ENCODE assay signal across 1 cellular context in the genomic region with DNA sequence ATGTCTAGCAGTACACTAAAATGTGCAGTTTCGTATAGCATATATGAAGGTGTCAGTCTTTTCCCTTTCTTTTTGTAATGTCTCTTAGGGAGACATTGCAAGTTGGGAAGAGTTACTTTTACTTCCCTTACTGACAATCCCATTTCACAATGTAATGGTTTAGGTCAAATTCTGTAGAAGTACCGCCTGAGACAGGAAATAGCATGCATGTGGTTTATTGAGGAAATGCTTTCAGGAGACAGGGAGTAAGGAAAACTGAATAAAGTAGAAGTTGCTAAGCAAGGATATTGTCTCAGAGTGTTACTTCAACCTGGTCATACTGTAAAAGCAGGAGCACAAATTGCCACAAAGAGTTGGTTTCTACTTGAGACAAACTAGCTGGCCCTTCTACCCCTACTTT.
TF ChIP-seq lines count a peak whose summit lies in the region.

No MANE protein-coding gene starts in this region.

TF ChIP-seq in IMR-90, 13 proteins besides CTCF, POLR2A, EP300 and RAD21 (continued from another document):
- no peak for TF ChIP-seq RCOR1 (IDR thresholded peaks at IDR 0.05; ENCODE audit: insufficient replicate concordance, low read length)
- TF ChIP-seq MXI1 (IDR thresholded peaks at IDR 0.05; ENCODE audit: borderline replicate concordance, low read depth, low read length): no peak
- no peak for TF ChIP-seq CEBPB (IDR thresholded peaks at IDR 0.05; ENCODE audit: low read depth, low read length)
